Comparison of ENCODE assay signal across 17 cellular contexts in the genomic region with DNA sequence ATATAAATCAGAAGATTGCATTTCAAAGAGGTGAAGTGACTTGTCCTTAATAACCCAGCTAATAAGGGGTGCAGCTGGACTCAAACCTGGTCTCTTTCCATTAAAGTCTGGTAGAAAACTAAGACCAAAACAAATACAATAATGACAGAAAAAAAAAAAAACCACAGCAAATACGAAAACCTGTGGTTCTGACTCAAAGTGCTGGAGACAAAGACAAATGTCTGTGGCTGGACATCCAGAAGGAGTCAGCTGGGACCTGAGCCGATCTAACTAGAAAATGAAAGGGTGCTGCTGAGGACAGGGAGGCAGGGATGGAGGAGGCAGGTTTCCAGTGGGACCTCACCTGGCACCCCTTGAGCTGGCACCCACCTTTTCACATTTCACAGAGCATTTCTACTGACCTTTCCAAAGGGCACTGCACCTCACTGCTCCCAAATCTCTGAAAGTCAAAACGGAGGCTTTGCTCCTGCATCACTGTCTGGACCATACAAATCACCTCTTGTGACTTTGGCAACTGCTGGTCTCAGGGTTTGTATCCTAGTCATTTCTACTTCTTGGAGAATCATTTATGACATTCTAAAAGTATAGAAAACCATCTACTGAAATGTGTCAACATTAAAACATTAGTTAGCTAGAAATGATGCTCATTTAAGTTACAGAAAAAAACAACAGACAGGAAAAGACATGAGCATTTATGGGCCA.
DNase-seq lines count a peak whose midpoint lies in the region; ATAC-seq and TF ChIP-seq lines count a peak whose summit lies in the region.
"Had no signal": no experiment of that assay in that cellular context is flagged by ENCODE, and none has a peak within 500 bp of the region (broad histone marks: within the 10 kb centered on the region; RNA-seq: fewer than 3 reads in every experiment).

No MANE protein-coding gene starts in this region.

- DNase-seq in natural killer cell treated with Interleukin-12 subunit alpha and Interleukin-12 subunit beta and Interleukin-15 and Interleukin-18, amount 100 ng/mL, for 72 hours (ENCODE audit: low spot score) = no peak
- DNase-seq in natural killer cell = no peak
- peak; percentile 55 for DNase-seq in IMR-90
- DNase-seq in esophagus squamous epithelium (lab: John Stamatoyannopoulos, UW) = no peak
- no peak for DNase-seq in uterus
- no peak for DNase-seq in GM10266 (ENCODE audit: extremely low spot score)
- DNase-seq: DMS 273 treated with DMSO at 0.1 percent for 48 hours; dorsolateral prefrontal cortex; NCI-H1092 treated with DMSO at 0.1 percent for 48 hours; occipital lobe; SHP77; stimulated activated CD4-positive, alpha-beta T cell treated with anti-CD3 and anti-CD28 coated beads, Interleukin-12 subunit alpha, Interleukin-12 subunit beta, amount 100 ng/mL, for 4 hours had no signal

- TF ChIP-seq CTCF in natural killer cell (IDR thresholded peaks at IDR 0.05) (no peak), IMR-90 (conservative IDR thresholded peaks at IDR 0.05; ENCODE audit: low read depth, low read length) (no peak), esophagus squamous epithelium (IDR thresholded peaks at IDR 0.05) (no peak), uterus (IDR thresholded peaks at IDR 0.05) (no peak), GM10266 (IDR thresholded peaks at IDR 0.05; ENCODE audit: control insufficient read depth, insufficient read depth, low read depth, missing control alignments) (no peak)

- peak overlapping the region; percentile 48 for H3K4me2 ChIP-seq in IMR-90 (ENCODE audit: low read depth, low read length)

- WGBS in IMR-90 (ENCODE audit: extremely low coverage in 2 of 2, insufficient read length in 1 of 2), 2 experiments = 40% methylated on average over 1 of the region's 3 CpGs; no CpG with 5 or more reads in 1 of the 2 experiments
- 51 to 58% methylated on average over 3 of the region's 3 CpGs for WGBS in esophagus squamous epithelium, 2 donors

- H3K9me3 ChIP-seq in IMR-90 (ENCODE audit: control insufficient read depth, insufficient read depth, low read length) (no peaks in the 10 kb centered on the region), esophagus squamous epithelium (no peaks in the 10 kb centered on the region), uterus (no peaks in the 10 kb centered on the region)

- H4K8ac ChIP-seq in IMR-90 (ENCODE audit: low read depth in 2 of 2, low read length in 2 of 2) = peak overlapping the region; percentile 4 to 37; a peak in 2 of 4 replicates

- H3K4me1 Mint-ChIP-seq in natural killer cell treated with Interleukin-12 subunit alpha and Interleukin-12 subunit beta and Interleukin-15 and Interleukin-18, amount 100 ng/mL, for 72 hours (ENCODE audit: low read depth in 2 of 2) = peaks cover 0 to 16% of the 10 kb centered on the region in 2 donors
- no peaks in the 10 kb centered on the region for H3K4me1 Mint-ChIP-seq in natural killer cell

- H2BK120ac ChIP-seq in IMR-90 (ENCODE audit: low read depth, low read length) = peak overlapping the region; percentile 75

- H2AK5ac ChIP-seq in IMR-90 (ENCODE audit: low read depth, low read length) = no peak overlapping the region; the same call in 1 of the 2 replicates

- dilution Hi-C loops in IMR-90 (cut with HindIII; ENCODE audit: low sequenced_read_pairs, unreplicated experiment) = no loop called here

- POLR2A ChIA-PET in IMR-90 (lab: Charles Lee; ENCODE audit: unreplicated experiment) = interaction anchor here (0.7 to 1.9 kb wide), 2 partner anchors 10 to 424 kb away, joined by 3 to 9 read pairs; partner anchors contain the start of gene TIPARP

- TF ChIP-seq POLR2A in IMR-90 (IDR thresholded peaks at IDR 0.05; ENCODE audit: low read depth, low read length) (no peak), esophagus squamous epithelium (IDR thresholded peaks at IDR 0.05) (no peak), uterus (IDR thresholded peaks at IDR 0.05) (no peak)

- no peaks in the 10 kb centered on the region for H3K9me3 Mint-ChIP-seq in natural killer cell treated with Interleukin-12 subunit alpha and Interleukin-12 subunit beta and Interleukin-15 and Interleukin-18, amount 100 ng/mL, for 72 hours
- H3K9me3 Mint-ChIP-seq in natural killer cell = no peaks in the 10 kb centered on the region
- H3K9me3 Mint-ChIP-seq: memory B cell had no signal

- no peak for TF ChIP-seq RAD21 in IMR-90 (IDR thresholded peaks at IDR 0.05; ENCODE audit: low read length)

- H3K4me1 ChIP-seq in IMR-90 (ENCODE audit: control insufficient read depth, insufficient read depth, low read length) (peaks cover 29% of the 10 kb centered on the region), esophagus squamous epithelium (peaks cover 0 to 36% (median 20%) of the 10 kb centered on the region in 3 donors), uterus (peaks cover 0 to 3% of the 10 kb centered on the region in 2 donors)

- peak overlapping the region; percentile 62 for H3K4me3 Mint-ChIP-seq in natural killer cell treated with Interleukin-12 subunit alpha and Interleukin-12 subunit beta and Interleukin-15 and Interleukin-18, amount 100 ng/mL, for 72 hours
- no peak overlapping the region for H3K4me3 Mint-ChIP-seq in natural killer cell
- H3K4me3 Mint-ChIP-seq: B cell, brain, memory B cell had no signal

- peak overlapping the region; percentile 73 for H2AFZ ChIP-seq in IMR-90 (replicated peaks; ENCODE audit: low read length, poor library complexity)

- H3K23ac ChIP-seq in IMR-90 (ENCODE audit: low read depth, low read length) = peak overlapping the region; percentile 50

- no peaks in the 10 kb centered on the region for H3K36me3 ChIP-seq in IMR-90 (ENCODE audit: control insufficient read depth, insufficient read depth, low read length)
- no peaks in the 10 kb centered on the region for H3K36me3 ChIP-seq in esophagus squamous epithelium
- no peaks in the 10 kb centered on the region for H3K36me3 ChIP-seq in uterus

- H3K18ac ChIP-seq in IMR-90 (ENCODE audit: low read depth, low read length) = peak overlapping the region; percentile 86

- H4K91ac ChIP-seq in IMR-90 (ENCODE audit: insufficient read depth, low read depth, low read length) = peak overlapping the region; percentile 64

- no peak overlapping the region for H3K4me3 ChIP-seq in IMR-90 (ENCODE audit: insufficient read depth, low read depth, low read length)
- H3K4me3 ChIP-seq in esophagus squamous epithelium = no peak overlapping the region
- H3K4me3 ChIP-seq in uterus = no peak overlapping the region
- H3K4me3 ChIP-seq: dorsolateral prefrontal cortex had no signal

- H3K79me1 ChIP-seq in IMR-90 (ENCODE audit: low read depth in 1 of 2, low read length in 2 of 2) = no peaks in the 10 kb centered on the region

- intact Hi-C loops in natural killer cell (cut with micrococcal nuclease) (no loop called here), IMR-90 (cut with micrococcal nuclease) (no loop called here), esophagus squamous epithelium (cut with DNase I) (no loop called here), uterus (cut with DNase I; ENCODE audit: low total_unique reads) (no loop called here)

- peak overlapping the region; percentile 26; the same call in 1 of the 2 replicates for H3K14ac ChIP-seq in IMR-90 (replicated peaks; ENCODE audit: low read depth, low read length)

- peak overlapping the region; percentile 93 for H4K5ac ChIP-seq in IMR-90 (ENCODE audit: low read depth, low read length)

- H3K9ac ChIP-seq in IMR-90 (ENCODE audit: low read depth, low read length) = peak overlapping the region; percentile 12

- peak overlapping the region; percentile 74 for H2BK20ac ChIP-seq in IMR-90 (ENCODE audit: low read depth, low read length)

- ATAC-seq in natural killer cell treated with Interleukin-12 subunit alpha and Interleukin-12 subunit beta and Interleukin-15 and Interleukin-18, amount 100 ng/mL, for 72 hours = peak in 1 of 2 donors; percentile 43
- ATAC-seq in natural killer cell (no peak), IMR-90 (ENCODE audit: low read depth) (no peak), GM18870 (IDR thresholded peaks at IDR 0.05; ENCODE audit: unreplicated experiment) (no peak), GM18858 (IDR thresholded peaks at IDR 0.05; ENCODE audit: unreplicated experiment) (no peak)

- H3K27me3 Mint-ChIP-seq in natural killer cell treated with Interleukin-12 subunit alpha and Interleukin-12 subunit beta and Interleukin-15 and Interleukin-18, amount 100 ng/mL, for 72 hours = peaks cover 11 to 14% of the 10 kb centered on the region in 2 donors
- peaks cover 19 to 23% of the 10 kb centered on the region in 2 donors for H3K27me3 Mint-ChIP-seq in natural killer cell (ENCODE audit: low read depth in 2 of 2)

- peak overlapping the region; percentile 14 for H2AK9ac ChIP-seq in IMR-90 (replicated peaks; ENCODE audit: low read depth, low read length, poor library complexity)

- H3K4ac ChIP-seq in IMR-90 (ENCODE audit: low read depth, low read length) = peak overlapping the region; percentile 75

- BruUV-seq in IMR-90 (replicated peaks; lab: Mats Ljungman, UMichigan) = no TSS peak

- H2BK5ac ChIP-seq in IMR-90 (ENCODE audit: low read depth, low read length, poor library complexity, severe bottlenecking) = peak overlapping the region; percentile 64

- no peaks in the 10 kb centered on the region for H3K36me3 Mint-ChIP-seq in natural killer cell treated with Interleukin-12 subunit alpha and Interleukin-12 subunit beta and Interleukin-15 and Interleukin-18, amount 100 ng/mL, for 72 hours
- no peaks in the 10 kb centered on the region for H3K36me3 Mint-ChIP-seq in natural killer cell
- H3K36me3 Mint-ChIP-seq: brain had no signal

- H3K27ac ChIP-seq in IMR-90 (ENCODE audit: insufficient read depth, low read length) (peak overlapping the region; percentile 31; the same call in 1 of the 2 replicates), esophagus squamous epithelium (peak overlapping the region in 3 of 4 donors; percentile 28 to 76 (median 46)), uterus (peak overlapping the region; percentile 35 to 68)
- H3K27ac ChIP-seq: dorsolateral prefrontal cortex had no signal

- H4K20me1 ChIP-seq in IMR-90 (ENCODE audit: insufficient read depth, low read length) = 0 out of 2 replicates have a peak, but pooled peaks cover 3% of the 10 kb centered on the region

- CTCF ChIA-PET in IMR-90 (lab: Yijun Ruan, JAX) = interaction anchor here (1.2 kb wide), 1 partner anchor 14 kb away, joined by 3 read pairs; no protein-coding TSS in a partner anchor

- peak overlapping the region; percentile 69; the same call in 1 of the 3 replicates for H2BK15ac ChIP-seq in IMR-90 (ENCODE audit: low read depth, low read length)

- in situ Hi-C loops in IMR-90 (cut with MboI; ENCODE audit: low sequenced_read_pairs) = no loop called here

- peak overlapping the region; percentile 66 to 69 for H3K27ac Mint-ChIP-seq in natural killer cell treated with Interleukin-12 subunit alpha and Interleukin-12 subunit beta and Interleukin-15 and Interleukin-18, amount 100 ng/mL, for 72 hours
- no peak overlapping the region for H3K27ac Mint-ChIP-seq in natural killer cell
- H3K27ac Mint-ChIP-seq: B cell, memory B cell had no signal

- H3K27me3 ChIP-seq in IMR-90 (ENCODE audit: control insufficient read depth, insufficient read depth, low read length) (no peaks in the 10 kb centered on the region), esophagus squamous epithelium (no peaks in the 10 kb centered on the region), uterus (no peaks in the 10 kb centered on the region)
- H3K27me3 ChIP-seq: dorsolateral prefrontal cortex had no signal

- H3K9me1 ChIP-seq in IMR-90 (ENCODE audit: insufficient read depth, low read length) = peaks cover 16% of the 10 kb centered on the region

- peak overlapping the region; percentile 46; the same call in 1 of the 2 replicates for H3K56ac ChIP-seq in IMR-90 (ENCODE audit: extremely low read depth, insufficient read depth, low read length)

Comparison
In these comparisons a context has a peak if more than half of its experiments do, and no peak if none do; other contexts are left out.
1. H3K27ac Mint-ChIP-seq: peak in natural killer cell treated with Interleukin-12 subunit alpha and Interleukin-12 subunit beta and Interleukin-15 and Interleukin-18, amount 100 ng/mL, for 72 hours (2 of 2); none in natural killer cell (0 of 2).
2. Peak in every context shown above with its lines, with median percentiles within 50 percentile points of each other: H3K27ac ChIP-seq.